ENCODE assay signal across 8 cellular contexts in genomic region chr1:247103777-247104591, GRCh38. TPM values are rescaled to one million over a fixed set of nuclear protein-coding genes. Genes with fewer than 3 reads are reported as not detected.
DNase-seq lines count a peak whose midpoint lies in the region; ATAC-seq and TF ChIP-seq lines count a peak whose summit lies in the region.

TSS of gene ZNF669 (minus strand) at chr1:247104356. CDS start at chr1:247104199, 157 bp downstream.

- H2AFZ ChIP-seq in PC-9: peak within 1 kb of the TSS; percentile 87

- peak; percentile 34 for TF ChIP-seq POLR2A in esophagus muscularis mucosa (IDR thresholded peaks at IDR 0.05; ENCODE audit: low read depth)

- H4K20me1 ChIP-seq in PC-9 (ENCODE audit: insufficient read depth): no peaks in the 10 kb centered on the region

- peaks cover 26% of the 10 kb centered on the region for H3K36me3 ChIP-seq in PC-9 (ENCODE audit: low read depth)
- peaks cover 22 to 34% (median 31%) of the 10 kb centered on the region in 4 donors for H3K36me3 ChIP-seq in esophagus muscularis mucosa
- H3K36me3 ChIP-seq in muscle layer of duodenum (ENCODE audit: control insufficient read depth in 1 of 2, insufficient read depth in 2 of 2, low read length in 2 of 2): peaks cover 19 to 28% of the 10 kb centered on the region in 2 donors

- peak within 1 kb of the TSS; percentile 78 for H3K4me2 ChIP-seq in PC-9

- peak; percentile 99 for ATAC-seq in GM21723 (IDR thresholded peaks at IDR 0.05; ENCODE audit: unreplicated experiment)

- DNase-seq in DMS53 treated with DMSO at 0.1 percent for 48 hours (lab: John Stamatoyannopoulos, UW; ENCODE audit: unreplicated experiment) (peak; percentile 93), KBM-7 (peak; percentile 96), PC-9 (peak; percentile 80 to 95), esophagus muscularis mucosa (ENCODE audit: extremely low spot score) (peak; percentile 99)
- peak; percentile 95 for DNase-seq in activated T-cell treated with anti-CD3 and anti-CD28 coated beads, Interleukin-2, amount 50 U/mL, for 24 hours
- peak; percentile 88 for DNase-seq in stimulated activated CD8-positive, alpha-beta memory T cell treated with anti-CD3 and anti-CD28 coated beads, Interleukin-7, amount 100 ng/mL, for 24 hours (ENCODE audit: low read depth)

- peaks cover 34% of the 10 kb centered on the region for H3K9me3 Mint-ChIP-seq in activated T-cell treated with anti-CD3 and anti-CD28 coated beads, Interleukin-2, amount 50 U/mL, for 24 hours

- H3F3A ChIP-seq in PC-9 (ENCODE audit: insufficient read depth, low read depth): 0 out of 2 replicates have a peak, but pooled peaks cover 5% of the 10 kb centered on the region

- H3K79me2 ChIP-seq in PC-9 (ENCODE audit: low read depth): peaks cover 6% of the 10 kb centered on the region

- H3K4me1 Mint-ChIP-seq in activated T-cell treated with anti-CD3 and anti-CD28 coated beads, Interleukin-2, amount 50 U/mL, for 24 hours (ENCODE audit: low read depth): peaks cover 16% of the 10 kb centered on the region

- peaks cover 34% of the 10 kb centered on the region for H3K27me3 Mint-ChIP-seq in activated T-cell treated with anti-CD3 and anti-CD28 coated beads, Interleukin-2, amount 50 U/mL, for 24 hours

- H3K27me3 ChIP-seq in PC-9 (ENCODE audit: insufficient read depth, low read depth) (peaks cover 8% of the 10 kb centered on the region; the same call in 1 of the 2 replicates), esophagus muscularis mucosa (no peaks in the 10 kb centered on the region), muscle layer of duodenum (ENCODE audit: low read depth, low read length) (no peaks in the 10 kb centered on the region)

- H3K27ac ChIP-seq in PC-9 (peak within 1 kb of the TSS; percentile 53), esophagus muscularis mucosa (replicated peaks in 1 of 4) (peak within 1 kb of the TSS; percentile 86 to 95 (median 88)), muscle layer of duodenum (ENCODE audit: low read length) (peak within 1 kb of the TSS; percentile 60)

- H3K4me1 ChIP-seq in PC-9 (replicated peaks; ENCODE audit: insufficient read depth): 0 out of 2 replicates have a peak, but pooled peaks cover 4% of the 10 kb centered on the region
- peaks cover 13 to 30% (median 28%) of the 10 kb centered on the region in 4 donors for H3K4me1 ChIP-seq in esophagus muscularis mucosa
- peaks cover 0 to 14% of the 10 kb centered on the region in 2 donors for H3K4me1 ChIP-seq in muscle layer of duodenum (ENCODE audit: control insufficient read depth in 1 of 2, insufficient read depth in 2 of 2, low read length in 2 of 2)

- peak within 1 kb of the TSS; percentile 92 for H3K4me3 Mint-ChIP-seq in activated T-cell treated with anti-CD3 and anti-CD28 coated beads, Interleukin-2, amount 50 U/mL, for 24 hours

- BruUV-seq in PC-9 (replicated peaks; lab: Mats Ljungman, UMichigan): TSS peak; percentile 53

- TF ChIP-seq CTCF in PC-9 (conservative IDR thresholded peaks at IDR 0.05) (no peak), esophagus muscularis mucosa (IDR thresholded peaks at IDR 0.05) (no peak)

- POLR2A ChIA-PET in PC-9 (lab: Charles Lee; ENCODE audit: unreplicated experiment): no interaction called here

- H3K9me3 ChIP-seq in PC-9 (ENCODE audit: insufficient read depth, low read depth) (peaks cover 22% of the 10 kb centered on the region), esophagus muscularis mucosa (no peaks in the 10 kb centered on the region), muscle layer of duodenum (ENCODE audit: control insufficient read depth in 1 of 2, low read length in 2 of 2) (peaks cover 0 to 16% of the 10 kb centered on the region in 2 donors)

- intact Hi-C loops in PC-9 (cut with micrococcal nuclease; ENCODE audit: unreplicated experiment) (loop anchor here (1.0 to 5.0 kb wide), 3 partner anchors 26 to 228 kb away; partner anchors contain the start of genes ZNF496 and ZNF670), esophagus muscularis mucosa (cut with DNase I) (loop anchor here (10.0 kb wide), 2 partner anchors 101 to 169 kb away; partner anchors contain the start of gene AHCTF1)

- no peak for TF ChIP-seq EP300 in esophagus muscularis mucosa (IDR thresholded peaks at IDR 0.05)

- in situ Hi-C loops in KBM-7 (cut with MboI; ENCODE audit: low pct_unique_long_range_greater_than_20kb, low sequenced_read_pairs): no loop called here

- H3K9me2 ChIP-seq in PC-9 (ENCODE audit: insufficient read depth): no peaks in the 10 kb centered on the region

- H3K4me3 ChIP-seq in PC-9 (peak within 1 kb of the TSS; percentile 76), esophagus muscularis mucosa (peak within 1 kb of the TSS; percentile 77 to 93 (median 88)), muscle layer of duodenum (ENCODE audit: low read depth in 1 of 2, low read length in 2 of 2) (peak within 1 kb of the TSS; percentile 85 to 93)

- WGBS in esophagus muscularis mucosa: 0% methylated on average over 25 of the region's 61 CpGs

- H3K36me3 Mint-ChIP-seq in activated T-cell treated with anti-CD3 and anti-CD28 coated beads, Interleukin-2, amount 50 U/mL, for 24 hours (ENCODE audit: low read depth): peaks cover 52% of the 10 kb centered on the region

- CTCF ChIA-PET in PC-9 (lab: Charles Lee): no interaction called here

- H3K27ac Mint-ChIP-seq in activated T-cell treated with anti-CD3 and anti-CD28 coated beads, Interleukin-2, amount 50 U/mL, for 24 hours: peak within 1 kb of the TSS; percentile 92

RNA-seq across cellular contexts. Expression of gene ZNF669, which starts in this region (rescaled TPM):
- 5.3 and 7.0 TPM in 2 replicates for total RNA-seq in PC-9 (2021)
- 1 to 10 TPM; 4.8 to 6.2 (median 5.9) TPM for total RNA-seq in esophagus muscularis mucosa

Comparison
In these comparisons a context has a peak if more than half of its experiments do, and no peak if none do; other contexts are left out.
1. Peak in every context shown above with its lines: DNase-seq, ATAC-seq, H3K4me3 ChIP-seq and H3K27ac ChIP-seq.